Comparison of ENCODE assay signal across 26 cellular contexts in the genomic region with DNA sequence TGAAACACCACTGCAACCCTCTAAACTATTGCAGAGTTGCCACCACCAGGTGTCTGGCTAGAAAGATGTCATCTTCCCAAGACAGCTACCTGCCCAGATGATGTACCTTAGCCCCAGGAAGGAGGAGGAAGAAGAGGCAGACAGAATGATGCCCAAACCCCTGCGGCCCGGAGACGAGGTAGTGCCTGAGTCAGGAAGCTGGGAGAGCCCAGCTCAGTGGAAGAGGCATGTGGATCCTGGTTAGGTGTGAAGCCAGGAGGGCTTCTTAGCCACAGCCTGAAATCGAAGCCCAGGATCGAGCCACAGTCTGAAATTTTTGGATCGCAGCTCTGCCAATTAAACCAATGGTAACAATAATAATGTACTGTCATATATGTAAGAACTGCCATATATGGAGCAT. TPM values are rescaled to one million over a fixed set of nuclear protein-coding genes. Genes with fewer than 3 reads are reported as not detected.
A peak's percentile ranks its signal among the peaks of the same experiment; 100 is the strongest.
DNase-seq lines count a peak whose midpoint lies in the region; ATAC-seq and TF ChIP-seq lines count a peak whose summit lies in the region.
"Had no signal": no experiment of that assay in that cellular context is flagged by ENCODE, and none has a peak within 500 bp of the region (broad histone marks: within the 10 kb centered on the region; RNA-seq: fewer than 3 reads in every experiment).

No MANE protein-coding gene starts in this region.

- no peak overlapping the region for H3K4me3 ChIP-seq in heart left ventricle
- no peak overlapping the region for H3K4me3 ChIP-seq in mesenchymal stem cell (ENCODE audit: insufficient read depth in 1 of 2, low read depth in 1 of 2, low read length in 2 of 2)
- H3K4me3 ChIP-seq in uterus: no peak overlapping the region
- no peak overlapping the region for H3K4me3 ChIP-seq in CD4-positive, alpha-beta memory T cell (ENCODE audit: low read length in 2 of 2)
- H3K4me3 ChIP-seq: dorsolateral prefrontal cortex, right lobe of liver, tibial nerve had no signal

- CTCF ChIA-PET in CD4-positive, alpha-beta memory T cell (lab: Charles Lee; ENCODE audit: partially characterized antibody): no interaction called here

- peak overlapping the region; percentile 66 for H4K8ac ChIP-seq in mesenchymal stem cell (ENCODE audit: low read length)

- no peaks in the 10 kb centered on the region for H3K36me3 ChIP-seq in heart left ventricle
- H3K36me3 ChIP-seq in mesenchymal stem cell (ENCODE audit: control insufficient read depth in 1 of 2, insufficient read depth in 2 of 2, low read depth in 1 of 2, low read length in 2 of 2): no peaks in the 10 kb centered on the region
- no peaks in the 10 kb centered on the region for H3K36me3 ChIP-seq in uterus
- H3K36me3 ChIP-seq in CD4-positive, alpha-beta memory T cell (ENCODE audit: insufficient read depth, low read length): no peaks in the 10 kb centered on the region
- H3K36me3 ChIP-seq: right lobe of liver, tibial nerve had no signal

- peaks cover 40 to 45% of the 10 kb centered on the region in 2 donors for H3K27me3 Mint-ChIP-seq in CD4-positive, alpha-beta memory T cell

- H3K4me3 Mint-ChIP-seq in CD4-positive, alpha-beta memory T cell: no peak overlapping the region
- H3K4me3 Mint-ChIP-seq: activated naive CD8-positive, alpha-beta T cell; B cell; H9; naive thymus-derived CD8-positive, alpha-beta T cell; stimulated activated naive CD8-positive, alpha-beta T cell treated with anti-CD3 and anti-CD28 coated beads, Interleukin-15, Interleukin-2, amounts not matched to agents 100 ng/mL and 50 ng/mL, for 24 hours had no signal

- intact Hi-C loops in heart left ventricle (cut with DNase I): no loop called here
- intact Hi-C loops in Right ventricle myocardium inferior (cut with DNase I): no loop called here
- intact Hi-C loops in uterus (cut with DNase I; ENCODE audit: low total_unique reads): no loop called here
- intact Hi-C loops in CD4-positive, alpha-beta memory T cell (cut with micrococcal nuclease): no loop called here
- intact Hi-C loops in posterior vena cava (cut with DNase I): no loop called here

- H2BK15ac ChIP-seq in mesenchymal stem cell (ENCODE audit: low read depth, poor library complexity, severe bottlenecking): peak overlapping the region; percentile 44

- H2BK120ac ChIP-seq in mesenchymal stem cell (ENCODE audit: low read depth, low read length): peak overlapping the region; percentile 77

- no peak overlapping the region for H2AFZ ChIP-seq in mesenchymal stem cell (ENCODE audit: low read depth, low read length)

- WGBS in heart left ventricle, 4 donors: 68 to 88% (median 72%) methylated on average over 6 of the region's 6 CpGs
- WGBS in mesenchymal stem cell: 84% methylated on average over 3 of the region's 6 CpGs

- H3K23ac ChIP-seq in mesenchymal stem cell (ENCODE audit: low read length in 2 of 2): no peak overlapping the region

- no peak overlapping the region for H3K14ac ChIP-seq in mesenchymal stem cell (ENCODE audit: low read length in 2 of 2)

- no peak overlapping the region for H3K4me2 ChIP-seq in mesenchymal stem cell (ENCODE audit: low read length, poor library complexity, severe bottlenecking)

- TF ChIP-seq POLR2A in heart left ventricle (IDR thresholded peaks at IDR 0.05): no peak
- TF ChIP-seq POLR2A in uterus (IDR thresholded peaks at IDR 0.05): no peak

- H3K79me1 ChIP-seq in mesenchymal stem cell (replicated peaks; ENCODE audit: low read length, poor library complexity, severe bottlenecking): peaks cover 6% of the 10 kb centered on the region

- H2BK12ac ChIP-seq in mesenchymal stem cell (ENCODE audit: low read length in 2 of 2): peak overlapping the region; percentile 47 to 96

- H3K27me3 ChIP-seq in heart left ventricle (peaks cover 0 to 5% (median 0%) of the 10 kb centered on the region in 9 donors), mesenchymal stem cell (ENCODE audit: control insufficient read depth in 1 of 2, insufficient read depth in 1 of 2, low read length in 2 of 2) (no peaks in the 10 kb centered on the region), uterus (no peaks in the 10 kb centered on the region)
- peaks cover 21% of the 10 kb centered on the region for H3K27me3 ChIP-seq in CD4-positive, alpha-beta memory T cell (ENCODE audit: insufficient read depth, low read length)
- H3K27me3 ChIP-seq: right lobe of liver, tibial nerve had no signal

- no peak overlapping the region for H2BK5ac ChIP-seq in mesenchymal stem cell (ENCODE audit: low read depth, low read length, poor library complexity, severe bottlenecking)

- H3K9me3 Mint-ChIP-seq in CD4-positive, alpha-beta memory T cell: no peaks in the 10 kb centered on the region
- H3K9me3 Mint-ChIP-seq: H9; stimulated activated naive CD8-positive, alpha-beta T cell treated with anti-CD3 and anti-CD28 coated beads, Interleukin-15, Interleukin-2, amounts not matched to agents 100 ng/mL and 50 ng/mL, for 24 hours had no signal

- peak overlapping the region; percentile 29 to 91 (median 76) for H3K27ac ChIP-seq in heart left ventricle
- H3K27ac ChIP-seq in VCaP: peak overlapping the region; percentile 72
- H3K27ac ChIP-seq in mesenchymal stem cell (ENCODE audit: low read length, poor library complexity, severe bottlenecking): no peak overlapping the region
- H3K27ac ChIP-seq in uterus: peak overlapping the region; percentile 80 to 82
- H3K27ac ChIP-seq in CD4-positive, alpha-beta memory T cell (ENCODE audit: low read depth, low read length): no peak overlapping the region
- H3K27ac ChIP-seq: right lobe of liver had no signal

- no peak for ATAC-seq in heart left ventricle
- ATAC-seq in Right ventricle myocardium inferior: no peak
- ATAC-seq: naive thymus-derived CD8-positive, alpha-beta T cell; right lobe of liver had no signal

- H3K4ac ChIP-seq in mesenchymal stem cell (ENCODE audit: low read depth in 1 of 2, low read length in 2 of 2): peak overlapping the region in 1 of 2 experiments; percentile 27

- peak overlapping the region; percentile 82 to 92 for H3K18ac ChIP-seq in mesenchymal stem cell (ENCODE audit: low read depth in 1 of 2, low read length in 2 of 2)

- H3K4me1 ChIP-seq in heart left ventricle (peaks cover 0 to 85% (median 61%) of the 10 kb centered on the region in 12 donors), mesenchymal stem cell (ENCODE audit: control insufficient read depth, insufficient read depth, low read depth, low read length) (peaks cover 25% of the 10 kb centered on the region), uterus (peaks cover 3 to 8% of the 10 kb centered on the region in 2 donors)
- no peaks in the 10 kb centered on the region for H3K4me1 ChIP-seq in CD4-positive, alpha-beta memory T cell (ENCODE audit: insufficient read depth, low read length)

- H3K9ac ChIP-seq in mesenchymal stem cell (ENCODE audit: low read length): no peak overlapping the region

- TF ChIP-seq CTCF in heart left ventricle (IDR thresholded peaks at IDR 0.05): no peak
- no peak for TF ChIP-seq CTCF in VCaP (conservative IDR thresholded peaks at IDR 0.05)
- TF ChIP-seq CTCF in uterus (IDR thresholded peaks at IDR 0.05): no peak

- no peak for DNase-seq in heart left ventricle
- DNase-seq in Right ventricle myocardium inferior (ENCODE audit: missing footprints): no peak
- no peak for DNase-seq in mesenchymal stem cell
- DNase-seq in uterus: no peak
- DNase-seq in CD4-positive, alpha-beta memory T cell: no peak
- DNase-seq in COLO668 (lab: John Stamatoyannopoulos, UW; ENCODE audit: unreplicated experiment): no peak
- DNase-seq in posterior vena cava (ENCODE audit: low spot score): no peak
- DNase-seq: activated CD4-positive, alpha-beta T cell treated with anti-CD3 and anti-CD28 coated beads, Interleukin-2, amount 50 U/mL, for 48 hours; activated CD8-positive, alpha-beta memory T cell treated with anti-CD3 and anti-CD28 coated beads, Interleukin-2, amount 50 U/mL, for 4 hours; central memory CD4-positive, alpha-beta T cell; DND-41; dorsolateral prefrontal cortex; H9; head of caudate nucleus; naive thymus-derived CD8-positive, alpha-beta T cell; NCI-H1092 treated with DMSO at 0.1 percent for 48 hours; NCI-H2029; NCI-H226; NCI-H748 treated with DMSO at 0.1 percent for 48 hours; right lobe of liver; SW 1271 had no signal

- H3K9me3 ChIP-seq in heart left ventricle (no peaks in the 10 kb centered on the region), mesenchymal stem cell (ENCODE audit: control insufficient read depth, low read length) (no peaks in the 10 kb centered on the region), uterus (no peaks in the 10 kb centered on the region)
- no peaks in the 10 kb centered on the region for H3K9me3 ChIP-seq in CD4-positive, alpha-beta memory T cell (ENCODE audit: control insufficient read depth in 1 of 2, low read length in 2 of 2)
- H3K9me3 ChIP-seq: right lobe of liver, tibial nerve had no signal

- H2AK5ac ChIP-seq in mesenchymal stem cell (ENCODE audit: low read length, severe bottlenecking): peak overlapping the region; percentile 3

- no peak overlapping the region for H3K27ac Mint-ChIP-seq in CD4-positive, alpha-beta memory T cell
- H3K27ac Mint-ChIP-seq: activated naive CD8-positive, alpha-beta T cell; B cell; H9; naive thymus-derived CD8-positive, alpha-beta T cell; stimulated activated naive CD8-positive, alpha-beta T cell treated with anti-CD3 and anti-CD28 coated beads, Interleukin-15, Interleukin-2, amounts not matched to agents 100 ng/mL and 50 ng/mL, for 24 hours had no signal

- POLR2A ChIA-PET in CD4-positive, alpha-beta memory T cell (lab: Charles Lee; ENCODE audit: partially characterized antibody): no interaction called here

- H3K4me1 Mint-ChIP-seq in CD4-positive, alpha-beta memory T cell: peaks cover 0 to 10% (median 7%) of the 10 kb centered on the region in 4 donors

- peak overlapping the region; percentile 95 for H4K91ac ChIP-seq in mesenchymal stem cell (ENCODE audit: low read length)

- no peaks in the 10 kb centered on the region for H3K36me3 Mint-ChIP-seq in CD4-positive, alpha-beta memory T cell
- H3K36me3 Mint-ChIP-seq: activated naive CD8-positive, alpha-beta T cell; naive thymus-derived CD8-positive, alpha-beta T cell had no signal

RNA-seq across cellular contexts. Expression of a gene that starts 19.1 kb away (rescaled TPM):
- 10 to 100 TPM; 11.2 to 68.8 (median 24.5) TPM for total RNA-seq in heart left ventricle
- polyA plus RNA-seq in heart left ventricle: 1 to 10 TPM; 3.9 to 8.9 TPM
- 19.6 TPM for total RNA-seq in Right ventricle myocardium inferior
- polyA plus RNA-seq in mesenchymal stem cell (2013, experiment 1 of 2): 32.4 TPM
- 33.1 TPM for polyA plus RNA-seq in mesenchymal stem cell (2013, experiment 2 of 2)
- total RNA-seq in uterus: 100 to 1,000 TPM in 1 of 4 donors, 10 to 100 TPM in 3; 42.8 to 118 (median 54.5) TPM
- 1 to 10 TPM; 5.8 to 6.4 TPM for total RNA-seq in CD4-positive, alpha-beta memory T cell
- under 1 TPM in 1 of 2 donors, not detected in 1; 0.04 TPM for polyA plus RNA-seq in CD4-positive, alpha-beta memory T cell
- total RNA-seq in posterior vena cava: 10 to 100 TPM; 49.8 to 90.9 TPM

Comparison
In these comparisons a context has a peak if more than half of its experiments do, and no peak if none do; other contexts are left out.
1. H3K27ac ChIP-seq: peak in heart left ventricle (12 of 12), VCaP (single experiment) and uterus (2 of 2); none in mesenchymal stem cell (single experiment) and CD4-positive, alpha-beta memory T cell (single experiment).